In genomic region chr3:157088506-157089454, GRCh38 we compare ENCODE assay signal across 8 cellular contexts.
DNase-seq lines count a peak whose midpoint lies in the region; ATAC-seq lines count a peak whose summit lies in the region.

No MANE protein-coding gene starts in this region.

- peaks cover 0 to 2% (median 0%) of the 10 kb centered on the region in 7 donors for H3K9me3 Mint-ChIP-seq in CD4-positive, CD25-positive, alpha-beta regulatory T cell
- H3K9me3 Mint-ChIP-seq in naive B cell = no peaks in the 10 kb centered on the region
- peaks cover 0 to 3% of the 10 kb centered on the region in 2 donors for H3K9me3 Mint-ChIP-seq in stimulated activated naive B cell treated with anti-CD40 and anti-IgM and Interleukin-4, amounts not matched to agents 10 μg/mL and 1 μg/mL and 100 μg/mL, for 72 hours

- H3K9ac ChIP-seq in HUES48 (ENCODE audit: low read depth, low read length) = peak overlapping the region; percentile 67

- peak overlapping the region; percentile 88 to 95 (median 90) for H3K4me3 Mint-ChIP-seq in CD4-positive, CD25-positive, alpha-beta regulatory T cell
- peak overlapping the region; percentile 83 to 94 (median 91) for H3K4me3 Mint-ChIP-seq in naive B cell
- peak overlapping the region; percentile 86 to 92 for H3K4me3 Mint-ChIP-seq in stimulated activated naive B cell treated with anti-CD40 and anti-IgM and Interleukin-4, amounts not matched to agents 10 μg/mL and 1 μg/mL and 100 μg/mL, for 72 hours

- H3K4me1 Mint-ChIP-seq in CD4-positive, CD25-positive, alpha-beta regulatory T cell = peaks cover 13 to 35% (median 29%) of the 10 kb centered on the region in 4 donors
- H3K4me1 Mint-ChIP-seq in naive B cell = peaks cover 20 to 22% (median 22%) of the 10 kb centered on the region in 3 donors
- H3K4me1 Mint-ChIP-seq in stimulated activated naive B cell treated with anti-CD40 and anti-IgM and Interleukin-4, amounts not matched to agents 10 μg/mL and 1 μg/mL and 100 μg/mL, for 72 hours = peaks cover 45 to 65% of the 10 kb centered on the region in 2 donors

- no peaks in the 10 kb centered on the region for H3K27me3 ChIP-seq in CD4-positive, CD25-positive, alpha-beta regulatory T cell (ENCODE audit: control insufficient read depth, insufficient read depth, low read length)
- peaks cover 7% of the 10 kb centered on the region; the same call in 1 of the 2 replicates for H3K27me3 ChIP-seq in HUES48 (ENCODE audit: control insufficient read depth, insufficient read depth, low read length)

- peak overlapping the region; percentile 75 for H3K4me3 ChIP-seq in CD4-positive, CD25-positive, alpha-beta regulatory T cell (ENCODE audit: low read depth, low read length)
- peak overlapping the region; percentile 67 for H3K4me3 ChIP-seq in HUES48 (ENCODE audit: low read depth, low read length)

- H3K4me1 ChIP-seq in CD4-positive, CD25-positive, alpha-beta regulatory T cell (ENCODE audit: control insufficient read depth, insufficient read depth, low read length, poor library complexity, severe bottlenecking) = peaks cover 15% of the 10 kb centered on the region
- H3K4me1 ChIP-seq in HUES48 (ENCODE audit: control insufficient read depth, insufficient read depth, low read length) = peaks cover 40% of the 10 kb centered on the region

- H3K36me3 ChIP-seq in CD4-positive, CD25-positive, alpha-beta regulatory T cell (ENCODE audit: control insufficient read depth, insufficient read depth, low read length) = no peaks in the 10 kb centered on the region
- no peaks in the 10 kb centered on the region for H3K36me3 ChIP-seq in HUES48 (ENCODE audit: control insufficient read depth, insufficient read depth, low read length)

- DNase-seq in CD4-positive, CD25-positive, alpha-beta regulatory T cell = peak; percentile 88 to 96 (median 94)
- DNase-seq in activated CD8-positive, alpha-beta memory T cell treated with anti-CD3 and anti-CD28 coated beads, Interleukin-2, amount 50 U/mL, for 1 hour (ENCODE audit: extremely low read depth) = peak; percentile 76
- peak; percentile 94 for DNase-seq in naive B cell
- peak; percentile 95 for DNase-seq in stimulated activated naive B cell treated with anti-CD40 and anti-IgM and Interleukin-4, amounts not matched to agents 10 μg/mL and 1 μg/mL and 100 μg/mL, for 72 hours
- DNase-seq in NK-92 (lab: John Stamatoyannopoulos, UW; ENCODE audit: unreplicated experiment) = no peak

- peaks cover 5% of the 10 kb centered on the region for H3K27me3 Mint-ChIP-seq in CD4-positive, CD25-positive, alpha-beta regulatory T cell
- H3K27me3 Mint-ChIP-seq in naive B cell = peaks cover 0 to 5% (median 5%) of the 10 kb centered on the region in 3 donors
- H3K27me3 Mint-ChIP-seq in stimulated activated naive B cell treated with anti-CD40 and anti-IgM and Interleukin-4, amounts not matched to agents 10 μg/mL and 1 μg/mL and 100 μg/mL, for 72 hours = no peaks in the 10 kb centered on the region

- no peaks in the 10 kb centered on the region for H3K9me3 ChIP-seq in CD4-positive, CD25-positive, alpha-beta regulatory T cell (ENCODE audit: control insufficient read depth in 2 of 2, low read length in 2 of 2)
- H3K9me3 ChIP-seq in HUES48 (ENCODE audit: control insufficient read depth, insufficient read depth, low read length) = no peaks in the 10 kb centered on the region

- H3K27ac Mint-ChIP-seq in CD4-positive, CD25-positive, alpha-beta regulatory T cell = peak overlapping the region; percentile 97 to 99 (median 99)
- peak overlapping the region; percentile 84 to 98 (median 96) for H3K27ac Mint-ChIP-seq in naive B cell
- peak overlapping the region; percentile 97 for H3K27ac Mint-ChIP-seq in stimulated activated naive B cell treated with anti-CD40 and anti-IgM and Interleukin-4, amounts not matched to agents 10 μg/mL and 1 μg/mL and 100 μg/mL, for 72 hours

- peak; percentile 94 to 98 for ATAC-seq in CD4-positive, CD25-positive, alpha-beta regulatory T cell (ENCODE audit: low read depth in 2 of 2)
- ATAC-seq in GM21381 (IDR thresholded peaks at IDR 0.05; ENCODE audit: unreplicated experiment) (peak; percentile 72), esophagus mucosa (peak; percentile 93), naive B cell (ENCODE audit: low read depth in 2 of 2) (peak; percentile 92)
- ATAC-seq in stimulated activated naive B cell treated with anti-CD40 and anti-IgM and Interleukin-4, amounts not matched to agents 10 μg/mL and 1 μg/mL and 100 μg/mL, for 72 hours (replicated peaks) = peak; percentile 81 to 83

- no peaks in the 10 kb centered on the region for H3K36me3 Mint-ChIP-seq in CD4-positive, CD25-positive, alpha-beta regulatory T cell
- H3K36me3 Mint-ChIP-seq in naive B cell = no peaks in the 10 kb centered on the region
- H3K36me3 Mint-ChIP-seq in stimulated activated naive B cell treated with anti-CD40 and anti-IgM and Interleukin-4, amounts not matched to agents 10 μg/mL and 1 μg/mL and 100 μg/mL, for 72 hours = peaks cover 2 to 7% of the 10 kb centered on the region in 2 donors

- peak overlapping the region; percentile 93 for H3K27ac ChIP-seq in CD4-positive, CD25-positive, alpha-beta regulatory T cell (ENCODE audit: insufficient read depth, low read length, poor library complexity, severe bottlenecking)
- peak overlapping the region; percentile 97 for H3K27ac ChIP-seq in HUES48 (ENCODE audit: low read depth, low read length)
